ENCODE assay signal across 29 cellular contexts in the genomic region with DNA sequence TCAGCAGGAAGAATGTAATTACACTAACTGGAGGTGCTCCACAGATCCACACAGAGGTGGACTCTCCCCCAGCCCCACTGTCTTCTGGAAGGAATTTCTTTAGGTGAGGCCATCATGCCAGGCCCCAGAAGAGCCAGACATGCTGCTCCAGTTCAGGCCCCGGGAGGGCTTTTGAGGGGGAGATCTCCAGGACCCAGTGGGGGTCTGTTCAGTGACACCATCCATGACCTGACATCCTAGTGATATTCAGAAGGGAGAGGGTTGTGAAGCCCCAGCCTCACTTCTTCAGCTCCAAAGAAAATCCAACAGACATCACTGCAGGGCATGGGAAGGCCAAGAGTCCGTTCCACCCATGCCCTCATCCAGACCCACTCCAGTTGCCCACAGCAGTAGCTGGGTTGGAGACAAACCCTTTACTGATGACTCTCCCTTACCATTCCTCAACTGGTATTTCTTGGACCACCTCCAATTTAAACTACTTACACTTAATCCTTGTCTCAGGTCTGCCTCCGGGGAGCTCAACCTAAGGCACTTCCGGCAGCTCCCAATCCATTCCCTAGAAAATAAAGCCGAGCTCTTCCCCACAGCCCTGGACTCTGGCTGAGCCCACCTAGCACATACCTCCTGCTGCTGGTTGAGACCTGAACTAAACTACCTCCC. TPM values are rescaled to one million over a fixed set of nuclear protein-coding genes. Genes with fewer than 3 reads are reported as not detected.
"Had no signal": no experiment of that assay in that cellular context is flagged by ENCODE, and none has a peak within 500 bp of the region (broad histone marks: within the 10 kb centered on the region; RNA-seq: fewer than 3 reads in every experiment).

No MANE protein-coding gene starts in this region.

- H3K27ac ChIP-seq: body of pancreas, parathyroid adenoma, psoas muscle, sigmoid colon, vagina had no signal

- H3K4me1 Mint-ChIP-seq: activated CD4-positive, alpha-beta T cell treated with anti-CD3 and anti-CD28 coated beads for 36 hours; activated naive CD4-positive, alpha-beta T cell treated with anti-CD3 and anti-CD28 coated beads, Interleukin-2, amount 50 U/mL, for 24 hours; activated naive CD8-positive, alpha-beta T cell treated with anti-CD3 and anti-CD28 coated beads, Interleukin-2, amount 50 U/mL, for 24 hours; naive B cell; nephron progenitor cell; stimulated activated effector memory CD8-positive, alpha-beta T cell treated with anti-CD3 and anti-CD28 coated beads, Interleukin-12 subunit alpha, Interleukin-12 subunit beta, amount 100 ng/mL, for 72 hours had no signal

- H3K4me1 ChIP-seq: body of pancreas, parathyroid adenoma, psoas muscle, sigmoid colon, vagina had no signal

- H3K9ac ChIP-seq: parathyroid adenoma had no signal

- DNase-seq: activated CD4-positive, alpha-beta T cell treated with anti-CD3 and anti-CD28 coated beads for 36 hours; activated CD4-positive, alpha-beta T cell treated with anti-CD3 and anti-CD28 coated beads, Interleukin-2, amount 50 U/mL, for 4 hours; activated CD4-positive, CD25-positive, alpha-beta regulatory T cell; activated naive CD8-positive, alpha-beta T cell treated with anti-CD3 and anti-CD28 coated beads, Interleukin-2, amount 50 U/mL, for 24 hours; activated T-cell treated with anti-CD3 and anti-CD28 coated beads for 4 hours; amygdala; body of pancreas; effector CD8-positive, alpha-beta T cell; erythroblast; foreskin fibroblast; hippocampal formation; left cardiac atrium; left ventricle myocardium superior; mammary epithelial cell; naive B cell; nephron progenitor cell; nucleus accumbens; psoas muscle; sigmoid colon; small intestine; stimulated activated CD4-positive, alpha-beta T cell treated with anti-CD3 and anti-CD28 coated beads, Interleukin-4, amount 100 ng/mL, for 24 hours had no signal

- H3K36me3 ChIP-seq: sigmoid colon, vagina had no signal

- ATAC-seq: activated CD4-positive, alpha-beta T cell treated with anti-CD3 and anti-CD28 coated beads for 36 hours; activated naive CD8-positive, alpha-beta T cell treated with anti-CD3 and anti-CD28 coated beads, Interleukin-2, amount 50 U/mL, for 24 hours; body of pancreas; left cardiac atrium; left ventricle myocardium superior; psoas muscle; stimulated activated effector memory CD8-positive, alpha-beta T cell treated with anti-CD3 and anti-CD28 coated beads, Interleukin-12 subunit alpha, Interleukin-12 subunit beta, amount 100 ng/mL, for 72 hours had no signal

- H3K4me3 ChIP-seq: body of pancreas, psoas muscle, sigmoid colon, vagina had no signal

- H2AFZ ChIP-seq: parathyroid adenoma had no signal

- H3K9me3 Mint-ChIP-seq: activated naive CD4-positive, alpha-beta T cell treated with anti-CD3 and anti-CD28 coated beads, Interleukin-2, amount 50 U/mL, for 24 hours; activated naive CD8-positive, alpha-beta T cell treated with anti-CD3 and anti-CD28 coated beads, Interleukin-2, amount 50 U/mL, for 24 hours; nephron progenitor cell; stimulated activated effector memory CD8-positive, alpha-beta T cell treated with anti-CD3 and anti-CD28 coated beads, Interleukin-12 subunit alpha, Interleukin-12 subunit beta, amount 100 ng/mL, for 72 hours; stimulated activated naive CD8-positive, alpha-beta T cell treated with anti-CD3 and anti-CD28 coated beads, Interleukin-15, Interleukin-2, amounts not matched to agents 100 ng/mL and 50 ng/mL, for 24 hours; T-helper 2 cell treated with Interferon-gamma antibody and Interleukin-4, amounts not matched to agents 5 μg/mL and 100 μg/mL, for 36 hours; type B pancreatic cell had no signal

- H3K9me3 ChIP-seq: body of pancreas, psoas muscle, sigmoid colon, vagina had no signal

- H3K27me3 ChIP-seq: body of pancreas, vagina had no signal

- H3K27ac Mint-ChIP-seq: activated CD4-positive, alpha-beta T cell treated with anti-CD3 and anti-CD28 coated beads for 36 hours; activated naive CD4-positive, alpha-beta T cell treated with anti-CD3 and anti-CD28 coated beads, Interleukin-2, amount 50 U/mL, for 24 hours; activated naive CD8-positive, alpha-beta T cell treated with anti-CD3 and anti-CD28 coated beads, Interleukin-2, amount 50 U/mL, for 24 hours; nephron progenitor cell; stimulated activated effector memory CD8-positive, alpha-beta T cell treated with anti-CD3 and anti-CD28 coated beads, Interleukin-12 subunit alpha, Interleukin-12 subunit beta, amount 100 ng/mL, for 72 hours; stimulated activated naive CD8-positive, alpha-beta T cell treated with anti-CD3 and anti-CD28 coated beads, Interleukin-15, Interleukin-2, amounts not matched to agents 100 ng/mL and 50 ng/mL, for 24 hours; T-helper 2 cell treated with Interferon-gamma antibody and Interleukin-4, amounts not matched to agents 5 μg/mL and 100 μg/mL, for 36 hours; type B pancreatic cell had no signal

- H3K4me3 Mint-ChIP-seq: activated CD4-positive, alpha-beta T cell treated with anti-CD3 and anti-CD28 coated beads for 36 hours; activated naive CD4-positive, alpha-beta T cell treated with anti-CD3 and anti-CD28 coated beads, Interleukin-2, amount 50 U/mL, for 24 hours; activated naive CD8-positive, alpha-beta T cell treated with anti-CD3 and anti-CD28 coated beads, Interleukin-2, amount 50 U/mL, for 24 hours; naive B cell; nephron progenitor cell; stimulated activated effector memory CD8-positive, alpha-beta T cell treated with anti-CD3 and anti-CD28 coated beads, Interleukin-12 subunit alpha, Interleukin-12 subunit beta, amount 100 ng/mL, for 72 hours; stimulated activated naive CD8-positive, alpha-beta T cell treated with anti-CD3 and anti-CD28 coated beads, Interleukin-15, Interleukin-2, amounts not matched to agents 100 ng/mL and 50 ng/mL, for 24 hours; T-helper 2 cell treated with Interferon-gamma antibody and Interleukin-4, amounts not matched to agents 5 μg/mL and 100 μg/mL, for 36 hours; type B pancreatic cell had no signal

- H3K36me3 Mint-ChIP-seq: activated naive CD4-positive, alpha-beta T cell treated with anti-CD3 and anti-CD28 coated beads, Interleukin-2, amount 50 U/mL, for 24 hours; naive B cell; stimulated activated effector memory CD8-positive, alpha-beta T cell treated with anti-CD3 and anti-CD28 coated beads, Interleukin-12 subunit alpha, Interleukin-12 subunit beta, amount 100 ng/mL, for 72 hours; type B pancreatic cell had no signal

RNA-seq across cellular contexts. Expression of a gene that starts 39.2 kb away (rescaled TPM):
- total RNA-seq: activated CD4-positive, alpha-beta T cell treated with anti-CD3 and anti-CD28 coated beads for 36 hours had no signal

RNA-seq across cellular contexts. Expression of a gene that starts 50.9 kb away (rescaled TPM):
- total RNA-seq: activated CD4-positive, alpha-beta T cell treated with anti-CD3 and anti-CD28 coated beads for 36 hours; body of pancreas; dermis microvascular lymphatic vessel endothelial cell; left cardiac atrium; left ventricle myocardium superior; mammary epithelial cell; psoas muscle; sigmoid colon; vagina had no signal
- polyA plus RNA-seq: mammary epithelial cell, sigmoid colon, small intestine had no signal
